In the genomic region with DNA sequence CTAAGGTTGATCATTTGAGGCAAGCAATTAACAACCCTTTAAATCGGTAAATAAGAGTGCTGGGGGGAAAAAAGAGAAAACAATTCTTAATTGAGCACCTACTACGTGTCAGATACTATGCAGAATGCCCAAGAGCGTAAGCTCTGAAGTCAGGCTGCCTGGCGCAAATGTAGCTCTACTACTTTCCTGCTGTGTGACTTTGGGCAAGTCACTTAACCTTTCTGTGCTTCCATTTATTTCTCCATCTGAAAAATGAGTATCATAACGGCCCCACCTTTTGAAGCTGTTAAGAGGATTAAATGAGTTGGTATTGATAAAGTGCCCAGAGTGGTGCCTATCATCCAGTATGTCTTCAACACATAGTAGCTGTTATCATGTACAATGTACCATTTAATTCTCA, we compare ENCODE assay signal across 34 cellular contexts.
"Had no signal": no experiment of that assay in that cellular context is flagged by ENCODE, and none has a peak within 500 bp of the region (broad histone marks: within the 10 kb centered on the region; RNA-seq: fewer than 3 reads in every experiment).

No MANE protein-coding gene starts in this region.

- H3K4me3 ChIP-seq: MG63 had no signal

- DNase-seq: Kasumi-1, MG63, MM.1S, MV-4-11, NCI-H1048, NCI-H1092, NCI-H1092 treated with DMSO at 0.1 percent for 48 hours, NCI-H1105, NCI-H1105 treated with DMSO at 0.1 percent for 48 hours, NCI-H1417, NCI-H1417 treated with DMSO at 0.1 percent for 48 hours, NCI-H1436, NCI-H1436 treated with DMSO at 0.1 percent for 48 hours, NCI-H146, NCI-H1694, NCI-H1694 treated with DMSO at 0.1 percent for 48 hours, NCI-H187, NCI-H187 treated with DMSO at 0.1 percent for 48 hours, NCI-H1930, NCI-H2029, NCI-H2029 treated with DMSO at 0.1 percent for 48 hours, NCI-H2081, NCI-H2081 treated with DMSO at 0.1 percent for 48 hours, NCI-H2107, NCI-H2171, NCI-H2171 treated with DMSO at 0.1 percent for 48 hours, NCI-H2227 treated with DMSO at 0.1 percent for 48 hours, NCI-H226, NCI-H345, NCI-H446, NCI-H446 treated with DMSO at 0.1 percent for 48 hours, NCI-H510A, NCI-H510A treated with DMSO at 0.1 percent for 48 hours, NCI-H524 had no signal

- H3K36me3 ChIP-seq: MG63 had no signal

- H3K9me3 ChIP-seq: MG63 had no signal
